In the genomic region with DNA sequence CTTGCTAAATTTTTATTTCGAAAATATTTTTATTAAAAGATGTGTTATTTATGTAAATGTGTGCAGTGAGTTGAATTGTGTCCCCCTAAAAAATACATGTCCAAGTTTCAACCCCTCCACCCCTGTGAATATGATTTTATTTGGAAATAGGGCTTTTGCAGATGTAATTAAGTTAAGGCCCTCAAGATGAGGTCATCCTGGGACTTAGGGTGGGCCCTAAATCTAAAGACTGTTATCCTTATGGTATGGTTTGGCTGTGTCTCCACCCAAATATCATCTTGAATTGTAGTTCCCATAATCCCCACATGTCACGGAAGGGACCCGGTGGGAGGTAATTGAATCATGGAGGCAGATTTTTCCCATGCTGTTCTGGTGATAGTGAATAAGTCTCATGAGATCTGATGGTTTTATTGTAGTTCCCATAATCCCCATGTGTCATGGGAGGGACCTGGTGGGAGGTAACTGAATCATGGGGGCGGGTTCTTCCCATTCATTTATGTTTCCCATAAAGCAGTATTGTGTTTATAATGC, we compare ENCODE assay signal across 1 cellular context.
TF ChIP-seq lines count a peak whose summit lies in the region.

No MANE protein-coding gene starts in this region.

TF ChIP-seq in WTC11, 78 proteins besides CTCF, POLR2A, EP300 and RAD21 (continued from another document):
- TF ChIP-seq, protein P1, sequence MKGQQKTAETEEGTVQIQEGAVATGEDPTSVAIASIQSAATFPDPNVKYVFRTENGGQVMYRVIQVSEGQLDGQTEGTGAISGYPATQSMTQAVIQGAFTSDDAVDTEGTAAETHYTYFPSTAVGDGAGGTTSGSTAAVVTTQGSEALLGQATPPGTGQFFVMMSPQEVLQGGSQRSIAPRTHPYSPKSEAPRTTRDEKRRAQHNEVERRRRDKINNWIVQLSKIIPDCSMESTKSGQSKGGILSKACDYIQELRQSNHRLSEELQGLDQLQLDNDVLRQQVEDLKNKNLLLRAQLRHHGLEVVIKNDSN (CRISPR knock-in tag; IDR thresholded peaks at IDR 0.05), result no peak
